Comparison of ENCODE assay signal across 8 cellular contexts in genomic region chr22:21568207-21569075, GRCh38. TPM values are rescaled to one million over a fixed set of nuclear protein-coding genes. Genes with fewer than 3 reads are reported as not detected.
A peak's percentile ranks its signal among the peaks of the same experiment; 100 is the strongest.
DNase-seq lines count a peak whose midpoint lies in the region; ATAC-seq and TF ChIP-seq lines count a peak whose summit lies in the region.

No MANE protein-coding gene starts in this region.

- intact Hi-C loops in dendritic cell treated with granulocyte-macrophage colony-stimulating factor and Interleukin-4, amounts not matched to agents 40 ng/mL and 50 ng/mL, for 4 days (cut with micrococcal nuclease) = no loop called here
- intact Hi-C loops in transverse colon (cut with DNase I; ENCODE audit: low total_unique reads) = no loop called here

- no peaks in the 10 kb centered on the region for H3K9me3 ChIP-seq in mesodermal cell (ENCODE audit: control insufficient read depth, low read length)
- H3K9me3 ChIP-seq in transverse colon = no peaks in the 10 kb centered on the region

- in situ Hi-C loops in transverse colon (cut with MboI; ENCODE audit: low pct_ligation_motif_present in 1 of 4, low pct_unique_long_range_greater_than_20kb in 1 of 4, low sequenced_read_pairs in 3 of 4) = no loop called here

- peaks cover 9% of the 10 kb centered on the region for H3K36me3 Mint-ChIP-seq in T-cell
- H3K36me3 Mint-ChIP-seq in dendritic cell treated with granulocyte-macrophage colony-stimulating factor and Interleukin-4, amounts not matched to agents 40 ng/mL and 50 ng/mL, for 4 days (ENCODE audit: low read depth) = peaks cover 39% of the 10 kb centered on the region

- no peaks in the 10 kb centered on the region for H3K9me3 Mint-ChIP-seq in T-cell
- no peaks in the 10 kb centered on the region for H3K9me3 Mint-ChIP-seq in dendritic cell treated with granulocyte-macrophage colony-stimulating factor and Interleukin-4, amounts not matched to agents 40 ng/mL and 50 ng/mL, for 4 days

- 1 to 2% methylated on average over 21 to 25 of the region's 34 CpGs for WGBS in mesodermal cell (ENCODE audit: insufficient coverage in 2 of 2), 2 experiments
- 1 to 8% methylated on average over 2 to 34 of the region's 34 CpGs for WGBS in transverse colon (ENCODE audit: low coverage in 1 of 2), 2 donors

- ATAC-seq in HG02610 (IDR thresholded peaks at IDR 0.05; ENCODE audit: unreplicated experiment) (peak; percentile 14), T-cell (replicated peaks in 1 of 4) (peak; percentile 27 to 40 (median 38)), HG03571 (IDR thresholded peaks at IDR 0.05; ENCODE audit: unreplicated experiment) (no peak), HG03175 (IDR thresholded peaks at IDR 0.05; ENCODE audit: unreplicated experiment) (no peak)

- H3K4me1 ChIP-seq in mesodermal cell (ENCODE audit: control insufficient read depth, insufficient read depth, low read length, poor library complexity, severe bottlenecking) = peaks cover 18% of the 10 kb centered on the region
- H3K4me1 ChIP-seq in transverse colon = peaks cover 32 to 52% (median 43%) of the 10 kb centered on the region in 4 donors

- peak overlapping the region; percentile 93 for H3K4me3 ChIP-seq in mesodermal cell (ENCODE audit: extremely low read depth, insufficient read depth, low read length, poor library complexity, severe bottlenecking)
- peak overlapping the region; percentile 82 to 92 (median 90) for H3K4me3 ChIP-seq in transverse colon

- H3K4me1 Mint-ChIP-seq in T-cell = peaks cover 51 to 61% (median 52%) of the 10 kb centered on the region in 3 donors
- H3K4me1 Mint-ChIP-seq in dendritic cell treated with granulocyte-macrophage colony-stimulating factor and Interleukin-4, amounts not matched to agents 40 ng/mL and 50 ng/mL, for 4 days (ENCODE audit: low read depth) = peaks cover 53% of the 10 kb centered on the region

- TF ChIP-seq POLR2A in transverse colon (IDR thresholded peaks at IDR 0.05) = no peak

- H3K27ac ChIP-seq in mesodermal cell (ENCODE audit: low read depth, low read length, severe bottlenecking) (peak overlapping the region; percentile 82), transverse colon (peak overlapping the region; percentile 90 to 96 (median 94))

- CTCF ChIA-PET in T-cell (lab: Charles Lee) = interaction anchor here in 1 of 2 donors (0.9 to 1.6 kb wide), 2 partner anchors 61 to 62 kb away, joined by 3 to 6 read pairs; no protein-coding TSS in a partner anchor

- no peak for TF ChIP-seq CTCF in transverse colon (IDR thresholded peaks at IDR 0.05)

- H3K27me3 ChIP-seq in transverse colon = no peaks in the 10 kb centered on the region

- DNase-seq in ELR (ENCODE audit: low read depth) = peak; percentile 64
- peak in 16 of 34 experiments; percentile 1 to 44 (median 14) for DNase-seq in T-cell
- peak; percentile 39 for DNase-seq in transverse colon

- POLR2A ChIA-PET in T-cell (lab: Charles Lee) = interaction anchor here in 1 of 2 donors (0.7 kb wide), 1 partner anchor 130 kb away, joined by 15 read pairs; no protein-coding TSS in a partner anchor

- peak overlapping the region; percentile 84 to 87 (median 86) for H3K4me3 Mint-ChIP-seq in T-cell
- H3K4me3 Mint-ChIP-seq in dendritic cell treated with granulocyte-macrophage colony-stimulating factor and Interleukin-4, amounts not matched to agents 40 ng/mL and 50 ng/mL, for 4 days = peak overlapping the region; percentile 89

- TF ChIP-seq EP300 in transverse colon (IDR thresholded peaks at IDR 0.05; ENCODE audit: low read depth) = no peak

- no peaks in the 10 kb centered on the region for H3K27me3 Mint-ChIP-seq in T-cell
- no peaks in the 10 kb centered on the region for H3K27me3 Mint-ChIP-seq in dendritic cell treated with granulocyte-macrophage colony-stimulating factor and Interleukin-4, amounts not matched to agents 40 ng/mL and 50 ng/mL, for 4 days

- H3K27ac Mint-ChIP-seq in T-cell = peak overlapping the region; percentile 84 to 88
- H3K27ac Mint-ChIP-seq in dendritic cell treated with granulocyte-macrophage colony-stimulating factor and Interleukin-4, amounts not matched to agents 40 ng/mL and 50 ng/mL, for 4 days = peak overlapping the region; percentile 91

- H3K36me3 ChIP-seq in mesodermal cell (ENCODE audit: control insufficient read depth, insufficient read depth, low read length) (peaks cover 39% of the 10 kb centered on the region), transverse colon (no peaks in the 10 kb centered on the region)

RNA-seq across cellular contexts. Expression of gene UBE2L3, which starts 0.9 kb away (rescaled TPM):
- total RNA-seq in T-cell (10 to 100 TPM; 28.4 to 38.7 (median 34.3) TPM), transverse colon (10 to 100 TPM; 21.9 to 48.7 (median 33.5) TPM)
- 82.6 TPM for polyA plus RNA-seq in mesodermal cell (2013, experiment 1 of 2)
- polyA plus RNA-seq in mesodermal cell (2013, experiment 2 of 2) = 85.4 TPM

RNA-seq across cellular contexts. Expression of gene RIMBP3C, which starts 17.2 kb away (rescaled TPM):
- total RNA-seq in T-cell (1 to 10 TPM in 3 of 5 donors, not detected in 2; 2.8 to 4.7 (median 3.9) TPM), transverse colon (not detected)
- polyA plus RNA-seq in mesodermal cell (2013, experiment 1 of 2) = 0.11 TPM
- polyA plus RNA-seq in mesodermal cell (2013, experiment 2 of 2) = 0.20 TPM

Comparison
In these comparisons a context has a peak if more than half of its experiments do, and no peak if none do; other contexts are left out.
1. ATAC-seq: peak in HG02610 (single experiment) and T-cell (4 of 4); none in HG03571 (single experiment) and HG03175 (single experiment).